Comparison of ENCODE assay signal across 23 cellular contexts in the genomic region with DNA sequence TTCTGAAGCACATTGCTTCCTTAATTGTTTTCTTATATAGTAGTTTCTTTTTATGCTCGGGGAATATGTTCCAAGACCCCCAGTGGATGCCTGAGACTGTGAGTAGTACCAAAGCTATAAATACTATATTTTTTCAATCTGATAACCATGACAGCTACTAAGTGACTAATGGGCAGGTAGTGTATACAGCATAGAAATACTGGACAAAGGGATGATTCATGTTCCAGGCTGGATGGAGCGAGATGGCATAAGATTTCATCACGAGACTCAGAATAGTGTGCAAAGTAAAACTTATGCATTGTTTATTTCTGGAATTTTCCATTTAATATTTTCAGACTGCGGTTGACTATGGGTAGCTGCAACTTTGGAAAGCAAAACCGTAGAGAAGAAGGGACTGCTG. TPM values are rescaled to one million over a fixed set of nuclear protein-coding genes. Genes with fewer than 3 reads are reported as not detected.
"Had no signal": no experiment of that assay in that cellular context is flagged by ENCODE, and none has a peak within 500 bp of the region (broad histone marks: within the 10 kb centered on the region; RNA-seq: fewer than 3 reads in every experiment).

No MANE protein-coding gene starts in this region.

- H2AFZ ChIP-seq: neural progenitor cell had no signal

- DNase-seq: activated CD4-positive, alpha-beta T cell treated with anti-CD3 and anti-CD28 coated beads for 1 hour; activated CD4-positive, alpha-beta T cell treated with anti-CD3 and anti-CD28 coated beads, Interleukin-2, amount 50 U/mL, for 1 hour; activated CD8-positive, alpha-beta T cell treated with anti-CD3 and anti-CD28 coated beads, Interleukin-2, amount 10 ng/mL, durations not matched to agents 7 days and 5 days; activated gamma-delta T cell treated with Interleukin-2 at 50 U/mL for 16 hours; immature natural killer cell; left ventricle myocardium inferior; naive thymus-derived CD8-positive, alpha-beta T cell; small intestine; stimulated activated CD4-positive, alpha-beta T cell treated with anti-CD3 and anti-CD28 coated beads, Interleukin-2, amount 100 ng/mL, for 24 hours; stomach; WERI-Rb-1 had no signal

- H3K27ac Mint-ChIP-seq: activated CD8-positive, alpha-beta T cell treated with anti-CD3 and anti-CD28 coated beads, Interleukin-2, amount 10 ng/mL, durations not matched to agents 7 days and 5 days; activated naive CD4-positive, alpha-beta T cell treated with anti-CD3 and anti-CD28 coated beads, Interleukin-2, amount 50 U/mL, for 24 hours; immature natural killer cell; mesothelial cell of epicardium; naive thymus-derived CD8-positive, alpha-beta T cell; stimulated activated memory B cell treated with anti-CD40 and anti-IgM and Interleukin-4, amounts not matched to agents 10 μg/mL and 1 μg/mL and 100 μg/mL, for 72 hours had no signal

- H3K4me3 ChIP-seq: ascending aorta, coronary artery, left ventricle myocardium inferior, neural progenitor cell, stomach, suprapubic skin, tibial nerve had no signal

- H3K27ac ChIP-seq: ascending aorta, coronary artery, left ventricle myocardium inferior, neural progenitor cell, stomach, suprapubic skin, tibial nerve, WERI-Rb-1 had no signal

- H3K9me3 ChIP-seq: ascending aorta, left ventricle myocardium inferior, stomach, suprapubic skin, tibial nerve had no signal

- ATAC-seq: activated CD8-positive, alpha-beta T cell treated with anti-CD3 and anti-CD28 coated beads, Interleukin-2, amount 10 ng/mL, durations not matched to agents 7 days and 5 days; naive thymus-derived CD8-positive, alpha-beta T cell; sciatic nerve; stimulated activated memory B cell treated with anti-CD40 and anti-IgM and Interleukin-4, amounts not matched to agents 10 μg/mL and 1 μg/mL and 100 μg/mL, for 72 hours had no signal

- H3K4me1 ChIP-seq: ascending aorta, left ventricle myocardium inferior, stomach, suprapubic skin had no signal

- H3K36me3 Mint-ChIP-seq: activated naive CD4-positive, alpha-beta T cell treated with anti-CD3 and anti-CD28 coated beads, Interleukin-2, amount 50 U/mL, for 24 hours; mesothelial cell of epicardium; neural progenitor cell; stimulated activated memory B cell treated with anti-CD40 and anti-IgM and Interleukin-4, amounts not matched to agents 10 μg/mL and 1 μg/mL and 100 μg/mL, for 72 hours had no signal

- H3K4me3 Mint-ChIP-seq: activated CD8-positive, alpha-beta T cell treated with anti-CD3 and anti-CD28 coated beads, Interleukin-2, amount 10 ng/mL, durations not matched to agents 7 days and 5 days; activated naive CD4-positive, alpha-beta T cell treated with anti-CD3 and anti-CD28 coated beads, Interleukin-2, amount 50 U/mL, for 24 hours; immature natural killer cell; mesothelial cell of epicardium; naive thymus-derived CD8-positive, alpha-beta T cell; neural progenitor cell; stimulated activated memory B cell treated with anti-CD40 and anti-IgM and Interleukin-4, amounts not matched to agents 10 μg/mL and 1 μg/mL and 100 μg/mL, for 72 hours had no signal

- H3K4me2 ChIP-seq: neural progenitor cell had no signal

- H3K9ac ChIP-seq: neural progenitor cell had no signal

- H3K27me3 ChIP-seq: ascending aorta, neural progenitor cell, stomach, suprapubic skin, tibial nerve had no signal

- H3K9me3 Mint-ChIP-seq: immature natural killer cell; mesothelial cell of epicardium; naive thymus-derived CD8-positive, alpha-beta T cell; neural progenitor cell; stimulated activated memory B cell treated with anti-CD40 and anti-IgM and Interleukin-4, amounts not matched to agents 10 μg/mL and 1 μg/mL and 100 μg/mL, for 72 hours had no signal

- H3K36me3 ChIP-seq: ascending aorta, left ventricle myocardium inferior, neural progenitor cell, stomach, suprapubic skin, tibial nerve, WERI-Rb-1 had no signal

- H3K4me1 Mint-ChIP-seq: activated naive CD4-positive, alpha-beta T cell treated with anti-CD3 and anti-CD28 coated beads, Interleukin-2, amount 50 U/mL, for 24 hours; immature natural killer cell; mesothelial cell of epicardium; naive thymus-derived CD8-positive, alpha-beta T cell; stimulated activated memory B cell treated with anti-CD40 and anti-IgM and Interleukin-4, amounts not matched to agents 10 μg/mL and 1 μg/mL and 100 μg/mL, for 72 hours had no signal

RNA-seq across cellular contexts. Expression of gene OLFM4, which starts 47.9 kb away (rescaled TPM):
- total RNA-seq: activated CD8-positive, alpha-beta T cell treated with anti-CD3 and anti-CD28 coated beads, Interleukin-2, amount 10 ng/mL, durations not matched to agents 7 days and 5 days; ascending aorta; glomerular endothelial cell; lung microvascular endothelial cell; mesothelial cell of epicardium; naive thymus-derived CD8-positive, alpha-beta T cell; T-helper 2 cell treated with Interferon-gamma antibody and Interleukin-4, amounts not matched to agents 100 ng/mL and 5 ng/mL, for 36 hours had no signal
- polyA plus RNA-seq: immature natural killer cell; naive thymus-derived CD8-positive, alpha-beta T cell had no signal
